ENCODE assay signal across 8 cellular contexts in genomic region chr11:73242291-73243092, GRCh38. TPM values are rescaled to one million over a fixed set of nuclear protein-coding genes. Genes with fewer than 3 reads are reported as not detected.
DNase-seq lines count a peak whose midpoint lies in the region; ATAC-seq and TF ChIP-seq lines count a peak whose summit lies in the region.

No MANE protein-coding gene starts in this region.

- peak; percentile 50 to 98 (median 88) for TF ChIP-seq CTCF in dorsolateral prefrontal cortex (IDR thresholded peaks at IDR 0.05 in 54 of 56, conservative IDR thresholded peaks at IDR 0.05 in 2 of 56; ENCODE audit: low read depth in 1 of 56, partially characterized antibody in 56 of 56)
- TF ChIP-seq CTCF in lower leg skin (IDR thresholded peaks at IDR 0.05): peak in 1 of 3 donors; percentile 38

- H3K4me3 ChIP-seq in dorsolateral prefrontal cortex (peak overlapping the region in 48 of 59 donors; percentile 13 to 59 (median 40)), lower leg skin (ENCODE audit: low read depth, poor library complexity, severe bottlenecking) (no peak overlapping the region)

- peak; percentile 61 for ATAC-seq in HG02763 (IDR thresholded peaks at IDR 0.05; ENCODE audit: unreplicated experiment)
- ATAC-seq in HG03196 (IDR thresholded peaks at IDR 0.05; ENCODE audit: unreplicated experiment): no peak

- 26% methylated on average over 12 of the region's 12 CpGs for WGBS in lower leg skin, 2 donors

- no peak for TF ChIP-seq POLR2A in lower leg skin (IDR thresholded peaks at IDR 0.05)

- intact Hi-C loops in dorsolateral prefrontal cortex (cut with DNase I): loop anchor here in 1 of 2 donors (2.0 kb wide), 1 partner anchor 58 kb away; no protein-coding TSS in a partner anchor
- intact Hi-C loops in lower leg skin (cut with DNase I; ENCODE audit: low total_unique reads): loop anchor here (2.0 kb wide), 1 partner anchor 412 kb away; no protein-coding TSS in a partner anchor

- no peaks in the 10 kb centered on the region for H3K27me3 ChIP-seq in dorsolateral prefrontal cortex

- DNase-seq in G401 (ENCODE audit: low spot score): peak; percentile 53
- DNase-seq in NCI-H460 (ENCODE audit: extremely low read depth, low read depth): peak; percentile 64
- peak; percentile 56 for DNase-seq in activated CD4-positive, alpha-beta T cell treated with anti-CD3 and anti-CD28 coated beads, Interleukin-2, amount 50 U/mL, for 1 hour
- peak in 9 of 10 donors; percentile 41 to 86 (median 74) for DNase-seq in dorsolateral prefrontal cortex
- DNase-seq in lower leg skin (ENCODE audit: low spot score in 2 of 2): peak; percentile 38 to 90
- DNase-seq in stimulated activated CD4-positive, alpha-beta T cell treated with anti-CD3 and anti-CD28 coated beads, Interleukin-4, amount 100 ng/mL, for 4 hours: peak; percentile 47 to 70

- in situ Hi-C loops in G401 (cut with HindIII; ENCODE audit: low sequenced_read_pairs): no loop called here

- peak overlapping the region in 4 of 59 donors; percentile 13 to 55 (median 43) for H3K27ac ChIP-seq in dorsolateral prefrontal cortex

RNA-seq across cellular contexts. Expression of gene P2RY2, which starts 24.4 kb away (rescaled TPM):
- not detected in 2 replicates for total RNA-seq in G401 (2014; rRNA removed; shearing (Covaris generic))
- total RNA-seq in NCI-H460 (2014; rRNA removed; shearing (Covaris generic)): not detected in 2 replicates
- 0.32 and 0.35 TPM in 2 replicates for polyA plus RNA-seq in NCI-H460 (2014; cell fraction: nucleus; rRNA removed)
- total RNA-seq in dorsolateral prefrontal cortex (1 to 10 TPM in 94 of 120 experiments, under 1 TPM in 25, not detected in 1; 0.28 to 5.8 (median 1.6) TPM), lower leg skin (1 to 10 TPM; 3.2 to 8.7 (median 5.1) TPM)

RNA-seq across cellular contexts. Expression of gene P2RY6, which starts 29.6 kb away (rescaled TPM):
- total RNA-seq in G401 (2014; rRNA removed; shearing (Covaris generic)): not detected in 2 replicates
- total RNA-seq in NCI-H460 (2014; rRNA removed; shearing (Covaris generic)): not detected in 2 replicates
- 0.10 and 0.42 TPM in 2 replicates for polyA plus RNA-seq in NCI-H460 (2014; cell fraction: nucleus; rRNA removed)
- 10 to 100 TPM in 4 of 120 experiments, 1 to 10 TPM in 93, under 1 TPM in 22, not detected in 1; 0.36 to 14.3 (median 1.8) TPM for total RNA-seq in dorsolateral prefrontal cortex
- under 1 TPM in 2 of 4 donors, not detected in 2; 0.46 to 0.81 TPM for total RNA-seq in lower leg skin
